14 cellular contexts compared by ENCODE assay signal in the genomic region with DNA sequence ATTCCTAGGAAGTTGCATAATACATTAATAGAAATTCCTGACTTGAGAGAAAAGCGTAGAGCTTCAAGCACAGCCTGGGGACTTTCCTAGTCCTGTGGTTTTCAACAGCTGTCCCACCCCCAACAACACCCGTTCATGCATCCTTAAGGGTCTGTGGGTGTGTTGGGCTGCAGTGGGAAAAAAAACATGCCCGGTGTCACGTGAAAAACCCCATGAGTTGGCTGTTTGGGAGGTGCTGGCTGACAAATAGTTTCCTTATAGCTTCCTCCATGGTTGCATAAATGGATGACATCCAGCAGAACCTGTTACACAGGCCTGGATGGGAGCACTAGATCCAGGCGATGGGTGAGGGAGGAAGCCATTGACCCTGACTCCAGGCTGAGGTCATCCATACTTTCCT. TPM values are rescaled to one million over a fixed set of nuclear protein-coding genes. Genes with fewer than 3 reads are reported as not detected.
DNase-seq lines count a peak whose midpoint lies in the region; ATAC-seq, FAIRE-seq and TF ChIP-seq lines count a peak whose summit lies in the region.
"Had no signal": no experiment of that assay in that cellular context is flagged by ENCODE, and none has a peak within 500 bp of the region (broad histone marks: within the 10 kb centered on the region; RNA-seq: fewer than 3 reads in every experiment).

No MANE protein-coding gene starts in this region.

- no peak overlapping the region for H3K4me3 ChIP-seq in brain microvascular endothelial cell (ENCODE audit: low read depth, low read length)
- peak overlapping the region in 1 of 3 experiments; percentile 13 for H3K4me3 ChIP-seq in keratinocyte (ENCODE audit: control insufficient read depth in 2 of 3, extremely low read depth in 1 of 3, insufficient read depth in 2 of 3, low read depth in 1 of 3, low read length in 3 of 3)
- no peak overlapping the region for H3K4me3 ChIP-seq in upper lobe of right lung
- H3K4me3 ChIP-seq in CD4-positive, alpha-beta memory T cell (ENCODE audit: low read length in 2 of 2), result no peak overlapping the region
- H3K4me3 ChIP-seq: gastrocnemius medialis had no signal

- H3K36me3 ChIP-seq in brain microvascular endothelial cell (replicated peaks) (no peaks in the 10 kb centered on the region), keratinocyte (ENCODE audit: control insufficient read depth in 2 of 2, extremely low read depth in 1 of 2, insufficient read depth in 2 of 2, low read length in 2 of 2) (no peaks in the 10 kb centered on the region), upper lobe of right lung (no peaks in the 10 kb centered on the region)
- H3K36me3 ChIP-seq in CD4-positive, alpha-beta memory T cell (ENCODE audit: insufficient read depth, low read length), result no peaks in the 10 kb centered on the region
- H3K36me3 ChIP-seq: gastrocnemius medialis had no signal

- DNase-seq in HTR-8/SVneo (ENCODE audit: insufficient read length, low spot score) (peak; percentile 24), brain microvascular endothelial cell (peak; percentile 5), keratinocyte (ENCODE audit: low read depth, low spot score) (peak; percentile 71), upper lobe of right lung (no peak), NCI-H1436 (lab: John Stamatoyannopoulos, UW) (no peak)
- no peak for DNase-seq in CD4-positive, alpha-beta memory T cell
- DNase-seq: activated CD8-positive, alpha-beta T cell treated with anti-CD3 and anti-CD28 coated beads, Interleukin-2, amount 10 ng/mL, durations not matched to agents 7 days and 5 days; amniotic stem cell; gastrocnemius medialis; NCI-H446 had no signal

- intact Hi-C loops in upper lobe of right lung (cut with DNase I), result no loop called here
- intact Hi-C loops in CD4-positive, alpha-beta memory T cell (cut with micrococcal nuclease), result no loop called here

- no peak for TF ChIP-seq CTCF in brain microvascular endothelial cell (IDR thresholded peaks at IDR 0.05; ENCODE audit: low read depth, low read length, missing control alignments)
- no peak for TF ChIP-seq CTCF in keratinocyte (optimal IDR thresholded peaks at IDR 0.05 in 1 of 3, IDR thresholded peaks at IDR 0.05 in 1 of 3, conservative IDR thresholded peaks at IDR 0.05 in 1 of 3; ENCODE audit: extremely low read depth in 1 of 3, insufficient read depth in 2 of 3, low read length in 3 of 3)
- no peak for TF ChIP-seq CTCF in upper lobe of right lung (IDR thresholded peaks at IDR 0.05)

- H3K27ac ChIP-seq in brain microvascular endothelial cell, result no peak overlapping the region
- H3K27ac ChIP-seq in keratinocyte (ENCODE audit: control insufficient read depth, insufficient read depth, low read length), result peak overlapping the region; percentile 52
- no peak overlapping the region for H3K27ac ChIP-seq in upper lobe of right lung
- H3K27ac ChIP-seq in CD4-positive, alpha-beta memory T cell (ENCODE audit: low read depth, low read length), result no peak overlapping the region
- H3K27ac ChIP-seq: gastrocnemius medialis had no signal

- no peaks in the 10 kb centered on the region for H4K20me1 ChIP-seq in keratinocyte (ENCODE audit: control insufficient read depth, extremely low read depth, insufficient read depth, low read length)

- H3K9me1 ChIP-seq in keratinocyte (ENCODE audit: control insufficient read depth, extremely low read depth, insufficient read depth, low read length), result no peaks in the 10 kb centered on the region

- H3K36me3 Mint-ChIP-seq in CD4-positive, alpha-beta memory T cell, result no peaks in the 10 kb centered on the region
- H3K36me3 Mint-ChIP-seq: IgD-negative memory B cell had no signal

- H3K4me1 Mint-ChIP-seq in CD4-positive, alpha-beta memory T cell, result peaks cover 6 to 12% (median 10%) of the 10 kb centered on the region in 4 donors

- dilution Hi-C loops in keratinocyte (cut with MboI; ENCODE audit: extremely low pct_ligation_motif_present, low sequenced_read_pairs), result no loop called here

- H3K9me3 ChIP-seq in keratinocyte (ENCODE audit: control insufficient read depth, low read depth, low read length) (no peaks in the 10 kb centered on the region), upper lobe of right lung (no peaks in the 10 kb centered on the region)
- H3K9me3 ChIP-seq in CD4-positive, alpha-beta memory T cell (ENCODE audit: control insufficient read depth in 1 of 2, low read length in 2 of 2), result no peaks in the 10 kb centered on the region
- H3K9me3 ChIP-seq: gastrocnemius medialis had no signal

- POLR2A ChIA-PET in CD4-positive, alpha-beta memory T cell (lab: Charles Lee; ENCODE audit: partially characterized antibody), result no interaction called here

- H3K4me3 Mint-ChIP-seq in CD4-positive, alpha-beta memory T cell, result no peak overlapping the region
- H3K4me3 Mint-ChIP-seq: activated CD8-positive, alpha-beta T cell treated with anti-CD3 and anti-CD28 coated beads, Interleukin-2, amount 10 ng/mL, durations not matched to agents 7 days and 5 days had no signal

- no peaks in the 10 kb centered on the region for H3K79me2 ChIP-seq in keratinocyte (ENCODE audit: control insufficient read depth, insufficient read depth, low read length)

- peaks cover 14 to 17% of the 10 kb centered on the region in 2 donors for H3K27me3 Mint-ChIP-seq in CD4-positive, alpha-beta memory T cell

- H3K27ac Mint-ChIP-seq in CD4-positive, alpha-beta memory T cell, result no peak overlapping the region
- H3K27ac Mint-ChIP-seq: activated CD8-positive, alpha-beta T cell treated with anti-CD3 and anti-CD28 coated beads, Interleukin-2, amount 10 ng/mL, durations not matched to agents 7 days and 5 days; IgD-negative memory B cell had no signal

- in situ Hi-C loops in brain microvascular endothelial cell (cut with HindIII; ENCODE audit: low pct_ligation_motif_present, low sequenced_read_pairs), result loop anchor here (25.0 kb wide), 1 partner anchor 124 kb away; the partner anchor contains the start of gene SLC9A2

- H3K4me1 ChIP-seq in keratinocyte (ENCODE audit: control insufficient read depth, extremely low read depth, insufficient read depth, low read length) (peaks cover 18% of the 10 kb centered on the region), upper lobe of right lung (no peaks in the 10 kb centered on the region)
- no peaks in the 10 kb centered on the region for H3K4me1 ChIP-seq in CD4-positive, alpha-beta memory T cell (ENCODE audit: insufficient read depth, low read length)

- no peak for TF ChIP-seq POLR2A in GM18505 (IDR thresholded peaks at IDR 0.05; ENCODE audit: borderline replicate concordance, extremely low read depth, insufficient read depth, insufficient read length)

- peak overlapping the region; percentile 21 for H2AFZ ChIP-seq in keratinocyte (ENCODE audit: control insufficient read depth, low read length)

- ATAC-seq in upper lobe of right lung, result peak; percentile 61
- no peak for ATAC-seq in GM18505 (IDR thresholded peaks at IDR 0.05; ENCODE audit: unreplicated experiment)
- no peak for ATAC-seq in GM18861 (IDR thresholded peaks at IDR 0.05; ENCODE audit: unreplicated experiment)
- ATAC-seq: activated CD8-positive, alpha-beta T cell treated with anti-CD3 and anti-CD28 coated beads, Interleukin-2, amount 10 ng/mL, durations not matched to agents 7 days and 5 days; gastrocnemius medialis had no signal

- peaks cover 0 to 5% (median 1%) of the 10 kb centered on the region in 8 donors for H3K9me3 Mint-ChIP-seq in CD4-positive, alpha-beta memory T cell

- no peak for FAIRE-seq in HTR-8/SVneo (lab: Jason Lieb, UNC)
- peak; percentile 85 for FAIRE-seq in keratinocyte (lab: Jason Lieb, UNC)

- H3K27me3 ChIP-seq in brain microvascular endothelial cell (replicated peaks), result no peaks in the 10 kb centered on the region
- no peaks in the 10 kb centered on the region for H3K27me3 ChIP-seq in keratinocyte (ENCODE audit: control insufficient read depth, extremely low read depth, insufficient read depth, low read length)
- H3K27me3 ChIP-seq in upper lobe of right lung, result no peaks in the 10 kb centered on the region
- peaks cover 6% of the 10 kb centered on the region for H3K27me3 ChIP-seq in CD4-positive, alpha-beta memory T cell (ENCODE audit: insufficient read depth, low read length)
- H3K27me3 ChIP-seq: gastrocnemius medialis had no signal

- CTCF ChIA-PET in CD4-positive, alpha-beta memory T cell (lab: Charles Lee; ENCODE audit: partially characterized antibody), result interaction anchor here (1.0 to 4.3 kb wide), 2 partner anchors 16 to 25 kb away, joined by 3 to 20 read pairs; partner anchors contain the start of gene SLC9A4

- peak overlapping the region; percentile 74 for H3K4me2 ChIP-seq in keratinocyte (ENCODE audit: control insufficient read depth, extremely low read depth, insufficient read depth, low read depth, low read length)

- H3K9ac ChIP-seq in keratinocyte (ENCODE audit: control insufficient read depth, extremely low read depth, insufficient read depth, low read length), result no peak overlapping the region

RNA-seq across cellular contexts. Expression of gene SLC9A4, which starts 15.0 kb away (rescaled TPM):
- polyA plus RNA-seq in keratinocyte, result not detected in 3 replicates
- not detected for polyA plus RNA-seq in keratinocyte (2011; ENCODE audit: low read depth)
- polyA plus RNA-seq in keratinocyte (2011; cell fraction: cytosol; rRNA removed), result not detected in 2 replicates
- 0.21 TPM in 1 of 2 replicates, not detected in the other for polyA plus RNA-seq in keratinocyte (2011; cell fraction: nucleus; rRNA removed)
- polyA plus RNA-seq in keratinocyte (2012; ENCODE audit: low replicate concordance), result not detected in 2 replicates
- 0.13 TPM in 1 of 3 replicates, not detected in the others for polyA minus RNA-seq in keratinocyte
- polyA minus RNA-seq in keratinocyte (2011; cell fraction: cytosol; rRNA and poly(A)+ RNA removed), result not detected
- not detected in 2 replicates for polyA minus RNA-seq in keratinocyte (2011; cell fraction: nucleus; rRNA and poly(A)+ RNA removed)
- total RNA-seq in upper lobe of right lung, result not detected
- total RNA-seq in CD4-positive, alpha-beta memory T cell, result under 1 TPM in 1 of 2 experiments, not detected in 1; 0.08 TPM
- polyA plus RNA-seq in CD4-positive, alpha-beta memory T cell, result not detected
- total RNA-seq: gastrocnemius medialis, subcutaneous adipose tissue had no signal
- polyA plus RNA-seq: IgD-negative memory B cell had no signal

Comparison
In these comparisons a context has a peak if more than half of its experiments do, and no peak if none do; other contexts are left out.
1. DNase-seq: peak in HTR-8/SVneo (single experiment), brain microvascular endothelial cell (single experiment) and keratinocyte (single experiment); none in upper lobe of right lung (single experiment), NCI-H1436 (single experiment) and CD4-positive, alpha-beta memory T cell (0 of 5).